Comparison of ENCODE assay signal across 9 cellular contexts in genomic region chr16:84820305-84820684, GRCh38. TPM values are rescaled to one million over a fixed set of nuclear protein-coding genes. Genes with fewer than 3 reads are reported as not detected.
DNase-seq lines count a peak whose midpoint lies in the region; ATAC-seq and FAIRE-seq lines count a peak whose summit lies in the region.
"Had no signal": no experiment of that assay in that cellular context is flagged by ENCODE, and none has a peak within 500 bp of the region (broad histone marks: within the 10 kb centered on the region; RNA-seq: fewer than 3 reads in every experiment).

No MANE protein-coding gene starts in this region.

- no peaks in the 10 kb centered on the region for H3K9me3 Mint-ChIP-seq in activated naive CD8-positive, alpha-beta T cell treated with anti-CD3 and anti-CD28 coated beads, Interleukin-2, amount 10 ng/mL, durations not matched to agents 7 days and 5 days

- peaks cover 44% of the 10 kb centered on the region for H3K27me3 Mint-ChIP-seq in activated naive CD8-positive, alpha-beta T cell treated with anti-CD3 and anti-CD28 coated beads, Interleukin-2, amount 10 ng/mL, durations not matched to agents 7 days and 5 days

- H3K9ac ChIP-seq in stomach smooth muscle (ENCODE audit: low read length in 2 of 2), result peak overlapping the region; percentile 81 to 85

- intact Hi-C loops in left colon (cut with DNase I, micrococcal nuclease), result no loop called here

- H3K27ac Mint-ChIP-seq in activated naive CD8-positive, alpha-beta T cell treated with anti-CD3 and anti-CD28 coated beads, Interleukin-2, amount 10 ng/mL, durations not matched to agents 7 days and 5 days, result no peak overlapping the region

- H3K9me3 ChIP-seq in stomach smooth muscle (ENCODE audit: control insufficient read depth in 2 of 2, low read length in 2 of 2), result no peaks in the 10 kb centered on the region

- DNase-seq in NCI-H748 (lab: John Stamatoyannopoulos, UW; ENCODE audit: unreplicated experiment), result peak; percentile 30
- no peak for DNase-seq in NCI-H748 treated with DMSO at 0.1 percent for 48 hours (lab: John Stamatoyannopoulos, UW)
- no peak for DNase-seq in activated naive CD8-positive, alpha-beta T cell treated with anti-CD3 and anti-CD28 coated beads, Interleukin-2, amount 10 ng/mL, durations not matched to agents 7 days and 5 days
- no peak for DNase-seq in left colon
- DNase-seq in GM19239 (ENCODE audit: insufficient read length, low spot score), result no peak
- DNase-seq in NCI-H2171 (lab: John Stamatoyannopoulos, UW), result no peak

- H3K36me3 Mint-ChIP-seq in activated naive CD8-positive, alpha-beta T cell treated with anti-CD3 and anti-CD28 coated beads, Interleukin-2, amount 10 ng/mL, durations not matched to agents 7 days and 5 days, result no peaks in the 10 kb centered on the region

- POLR2A ChIA-PET in activated naive CD8-positive, alpha-beta T cell treated with anti-CD3 and anti-CD28 coated beads, Interleukin-2, amount 10 ng/mL, durations not matched to agents 7 days and 5 days (lab: Charles Lee), result no interaction called here

- H3K4me1 Mint-ChIP-seq in activated naive CD8-positive, alpha-beta T cell treated with anti-CD3 and anti-CD28 coated beads, Interleukin-2, amount 10 ng/mL, durations not matched to agents 7 days and 5 days, result peaks cover 10% of the 10 kb centered on the region

- no peaks in the 10 kb centered on the region for H3K27me3 ChIP-seq in stomach smooth muscle (ENCODE audit: control insufficient read depth in 1 of 2, insufficient read depth in 2 of 2, low read length in 2 of 2)

- FAIRE-seq in GM19239 (lab: Jason Lieb, UNC), result no peak

- peak overlapping the region; percentile 96 to 100 for H3K4me3 ChIP-seq in stomach smooth muscle (ENCODE audit: low read length in 2 of 2)

- ATAC-seq in activated naive CD8-positive, alpha-beta T cell treated with anti-CD3 and anti-CD28 coated beads, Interleukin-2, amount 10 ng/mL, durations not matched to agents 7 days and 5 days (ENCODE audit: low read depth), result no peak
- ATAC-seq in left colon (peak; percentile 7), GM21515 (IDR thresholded peaks at IDR 0.05; ENCODE audit: unreplicated experiment) (no peak)

- H3K27ac ChIP-seq in stomach smooth muscle (ENCODE audit: low read length), result peak overlapping the region; percentile 64
- H3K27ac ChIP-seq: C4-2B had no signal

- H3K36me3 ChIP-seq in stomach smooth muscle (ENCODE audit: control insufficient read depth in 2 of 2, insufficient read depth in 2 of 2, low read length in 2 of 2), result peaks cover 0 to 31% of the 10 kb centered on the region in 2 donors

- peak overlapping the region; percentile 70 for H3K4me3 Mint-ChIP-seq in activated naive CD8-positive, alpha-beta T cell treated with anti-CD3 and anti-CD28 coated beads, Interleukin-2, amount 10 ng/mL, durations not matched to agents 7 days and 5 days

- peaks cover 44% of the 10 kb centered on the region for H3K4me1 ChIP-seq in stomach smooth muscle (ENCODE audit: control insufficient read depth, insufficient read depth, low read length)

RNA-seq across cellular contexts. Expression of gene CRISPLD2, which starts 0.5 kb away (rescaled TPM):
- under 1 TPM in 1 of 2 experiments, not detected in 1; 0.31 TPM for total RNA-seq in activated naive CD8-positive, alpha-beta T cell treated with anti-CD3 and anti-CD28 coated beads, Interleukin-2, amount 10 ng/mL, durations not matched to agents 7 days and 5 days
- 10 to 100 TPM; 27.2 to 31.6 TPM for total RNA-seq in left colon

Comparison
In these comparisons a context has a peak if more than half of its experiments do, and no peak if none do; other contexts are left out.
1. RNA of gene CRISPLD2, which starts 0.5 kb away (total RNA-seq): 27.2 to 31.6 TPM in left colon; 0.31 TPM in activated naive CD8-positive, alpha-beta T cell treated with anti-CD3 and anti-CD28 coated beads, Interleukin-2, amount 10 ng/mL, durations not matched to agents 7 days and 5 days; every median in the first group is over 10 times any median in the second.